ENCODE assay signal across 8 cellular contexts in the genomic region with DNA sequence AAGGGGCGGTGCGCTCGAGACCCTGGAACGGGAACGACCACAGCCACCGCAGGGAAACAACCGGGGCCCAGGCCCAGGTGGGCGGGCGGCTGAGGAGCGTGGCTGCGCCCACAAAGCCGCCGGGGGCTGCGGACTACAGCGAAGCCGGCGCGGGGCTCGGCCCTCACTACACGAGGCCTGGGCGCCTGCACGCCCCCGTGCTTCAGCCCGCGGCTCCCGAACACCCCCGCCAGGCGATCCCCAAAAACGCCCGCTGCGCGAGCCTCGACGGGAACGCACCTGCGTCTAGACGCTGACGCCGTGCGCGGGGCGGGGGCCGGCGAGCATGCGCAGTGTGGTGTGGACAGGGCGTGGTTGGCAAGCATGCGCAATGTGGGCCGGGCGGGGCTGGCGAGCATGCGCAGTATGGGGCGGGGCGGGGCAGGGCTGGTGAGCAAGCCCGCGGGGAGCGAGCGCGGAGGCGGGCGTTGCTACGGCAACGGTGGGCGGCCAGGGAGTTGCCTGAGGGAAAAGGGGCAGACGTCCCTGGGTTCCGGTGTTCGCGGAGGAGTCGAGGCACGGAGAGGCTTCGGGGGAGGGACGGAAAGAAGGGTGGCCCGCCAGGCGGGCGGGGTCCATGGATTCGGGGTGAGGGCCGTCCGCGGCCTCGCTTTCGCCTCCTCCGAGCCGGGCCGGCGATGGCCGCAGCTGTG. TPM values are rescaled to one million over a fixed set of nuclear protein-coding genes. Genes with fewer than 3 reads are reported as not detected.
A peak's percentile ranks its signal among the peaks of the same experiment; 100 is the strongest.
DNase-seq lines count a peak whose midpoint lies in the region; ATAC-seq, FAIRE-seq and TF ChIP-seq lines count a peak whose summit lies in the region.

A gene (plus strand): TSS at position 518 of the 692 bp plus-strand sequence. CDS start 3,104 bp downstream, outside the sequence.

- POLR2A ChIA-PET in Caco-2 (lab: Charles Lee), result interaction anchor here (0.8 to 2.1 kb wide), 8 partner anchors 9 to 31 kb away, joined by 3 to 22 read pairs (median 5); no protein-coding TSS in a partner anchor
- POLR2A ChIA-PET in naive thymus-derived CD8-positive, alpha-beta T cell (lab: Charles Lee), result no interaction called here

- peak within 1 kb of the TSS; percentile 85 to 90 (median 88) for H3K27ac ChIP-seq in esophagus squamous epithelium

- H3K4me3 Mint-ChIP-seq in Caco-2 (ENCODE audit: unreplicated experiment), result peak within 1 kb of the TSS; percentile 99
- H3K4me3 Mint-ChIP-seq in naive thymus-derived CD8-positive, alpha-beta T cell, result peak within 1 kb of the TSS; percentile 77 to 92 (median 88)
- H3K4me3 Mint-ChIP-seq in stimulated activated memory B cell treated with anti-CD40 and anti-IgM and Interleukin-4, amounts not matched to agents 10 μg/mL and 1 μg/mL and 100 μg/mL, for 72 hours, result peak within 1 kb of the TSS; percentile 92

- intact Hi-C loops in Caco-2 (cut with micrococcal nuclease; ENCODE audit: unreplicated experiment) (loop anchor here (1.0 kb wide), 1 partner anchor 26 kb away; no protein-coding TSS in a partner anchor), esophagus squamous epithelium (cut with DNase I) (no loop called here)

- peaks cover 19% of the 10 kb centered on the region for H3K4me1 ChIP-seq in Caco-2
- peaks cover 6 to 33% (median 14%) of the 10 kb centered on the region in 3 donors for H3K4me1 ChIP-seq in esophagus squamous epithelium

- no peaks in the 10 kb centered on the region for H3K27me3 ChIP-seq in Caco-2 (replicated peaks; ENCODE audit: control insufficient read depth, insufficient read depth, low read length)
- no peaks in the 10 kb centered on the region for H3K27me3 ChIP-seq in esophagus squamous epithelium

- no peaks in the 10 kb centered on the region for H3K9me3 ChIP-seq in Caco-2
- peaks cover 0 to 10% (median 7%) of the 10 kb centered on the region in 3 donors for H3K9me3 ChIP-seq in esophagus squamous epithelium

- DNase-seq in Caco-2 (peak; percentile 99), HTR-8/SVneo (ENCODE audit: insufficient read length, low spot score) (peak; percentile 93), OCI-M1 (lab: John Stamatoyannopoulos, UW) (peak; percentile 91), esophagus squamous epithelium (lab: John Stamatoyannopoulos, UW) (peak; percentile 63)
- DNase-seq in activated T-cell treated with anti-CD3 and anti-CD28 coated beads, Interleukin-2, amount 50 U/mL, for 48 hours, result peak; percentile 98
- DNase-seq in naive thymus-derived CD8-positive, alpha-beta T cell, result peak; percentile 77 to 99 (median 90)

- FAIRE-seq in HTR-8/SVneo (lab: Jason Lieb, UNC), result peak; percentile 92

- TF ChIP-seq CTCF in Caco-2 (IDR thresholded peaks at IDR 0.05; ENCODE audit: insufficient read depth in 1 of 2, low read depth in 1 of 2, low read length in 1 of 2, severe bottlenecking in 1 of 2, unreplicated experiment in 1 of 2), result no peak
- no peak for TF ChIP-seq CTCF in esophagus squamous epithelium (IDR thresholded peaks at IDR 0.05)

- peaks cover 56% of the 10 kb centered on the region for H3K36me3 Mint-ChIP-seq in Caco-2 (ENCODE audit: insufficient read depth, unreplicated experiment)
- H3K36me3 Mint-ChIP-seq in naive thymus-derived CD8-positive, alpha-beta T cell, result peaks cover 0 to 19% (median 7%) of the 10 kb centered on the region in 3 donors
- H3K36me3 Mint-ChIP-seq in stimulated activated memory B cell treated with anti-CD40 and anti-IgM and Interleukin-4, amounts not matched to agents 10 μg/mL and 1 μg/mL and 100 μg/mL, for 72 hours, result peaks cover 21% of the 10 kb centered on the region

- no peaks in the 10 kb centered on the region for H3K9me3 Mint-ChIP-seq in Caco-2 (ENCODE audit: unreplicated experiment)
- peaks cover 0 to 31% (median 5%) of the 10 kb centered on the region in 9 donors for H3K9me3 Mint-ChIP-seq in naive thymus-derived CD8-positive, alpha-beta T cell
- H3K9me3 Mint-ChIP-seq in stimulated activated memory B cell treated with anti-CD40 and anti-IgM and Interleukin-4, amounts not matched to agents 10 μg/mL and 1 μg/mL and 100 μg/mL, for 72 hours, result peaks cover 7% of the 10 kb centered on the region

- H3K4me1 Mint-ChIP-seq in Caco-2 (ENCODE audit: low read depth, unreplicated experiment), result peaks cover 29% of the 10 kb centered on the region
- peaks cover 2 to 19% (median 14%) of the 10 kb centered on the region in 4 donors for H3K4me1 Mint-ChIP-seq in naive thymus-derived CD8-positive, alpha-beta T cell
- peaks cover 29% of the 10 kb centered on the region for H3K4me1 Mint-ChIP-seq in stimulated activated memory B cell treated with anti-CD40 and anti-IgM and Interleukin-4, amounts not matched to agents 10 μg/mL and 1 μg/mL and 100 μg/mL, for 72 hours

- H3K4me3 ChIP-seq in Caco-2 (ENCODE audit: low read depth, low read length), result peak within 1 kb of the TSS; percentile 72
- H3K4me3 ChIP-seq in esophagus squamous epithelium, result peak within 1 kb of the TSS; percentile 65 to 98 (median 75)

- peak in 2 of 4 donors; percentile 25 to 66 for TF ChIP-seq POLR2A in esophagus squamous epithelium (IDR thresholded peaks at IDR 0.05)

- BruUV-seq in Caco-2 (replicated peaks; lab: Mats Ljungman, UMichigan), result no TSS peak

- H3K36me3 ChIP-seq in Caco-2 (ENCODE audit: control insufficient read depth, insufficient read depth, low read length), result no peaks in the 10 kb centered on the region; the same call in 1 of the 2 replicates
- H3K36me3 ChIP-seq in esophagus squamous epithelium, result no peaks in the 10 kb centered on the region

- CTCF ChIA-PET in Caco-2 (lab: Charles Lee), result interaction anchor here (0.9 to 1.4 kb wide), 3 partner anchors 9 to 123 kb away, joined by 3 to 7 read pairs (median 5); no protein-coding TSS in a partner anchor

- peak within 1 kb of the TSS; percentile 100 for H3K27ac Mint-ChIP-seq in Caco-2 (ENCODE audit: unreplicated experiment)
- peak within 1 kb of the TSS; percentile 50 to 93 (median 86) for H3K27ac Mint-ChIP-seq in naive thymus-derived CD8-positive, alpha-beta T cell
- H3K27ac Mint-ChIP-seq in stimulated activated memory B cell treated with anti-CD40 and anti-IgM and Interleukin-4, amounts not matched to agents 10 μg/mL and 1 μg/mL and 100 μg/mL, for 72 hours, result peak within 1 kb of the TSS; percentile 85

- ATAC-seq in GM21367 (IDR thresholded peaks at IDR 0.05; ENCODE audit: unreplicated experiment), result peak; percentile 72
- ATAC-seq in naive thymus-derived CD8-positive, alpha-beta T cell, result peak; percentile 77 to 78
- peak; percentile 93 for ATAC-seq in stimulated activated memory B cell treated with anti-CD40 and anti-IgM and Interleukin-4, amounts not matched to agents 10 μg/mL and 1 μg/mL and 100 μg/mL, for 72 hours

- H3K27me3 Mint-ChIP-seq in Caco-2 (ENCODE audit: insufficient read depth, unreplicated experiment), result no peaks in the 10 kb centered on the region
- peaks cover 2 to 27% (median 22%) of the 10 kb centered on the region in 5 donors for H3K27me3 Mint-ChIP-seq in naive thymus-derived CD8-positive, alpha-beta T cell
- H3K27me3 Mint-ChIP-seq in stimulated activated memory B cell treated with anti-CD40 and anti-IgM and Interleukin-4, amounts not matched to agents 10 μg/mL and 1 μg/mL and 100 μg/mL, for 72 hours, result no peaks in the 10 kb centered on the region

- 1 to 5% methylated on average over 19 to 30 of the region's 85 CpGs for WGBS in esophagus squamous epithelium, 2 donors

RNA-seq across cellular contexts. Expression of the gene that starts here (rescaled TPM):
- total RNA-seq in Caco-2 (2022) (24.1 and 26.0 TPM in 2 replicates), esophagus squamous epithelium (1 to 10 TPM in 1 of 4 donors, under 1 TPM in 2, not detected in 1; 0.64 to 1.7 (median 0.66) TPM)
- total RNA-seq in naive thymus-derived CD8-positive, alpha-beta T cell, result under 1 TPM in 1 of 2 experiments, not detected in 1; 0.60 TPM
- under 1 TPM; 0.21 to 0.34 (median 0.32) TPM for polyA plus RNA-seq in naive thymus-derived CD8-positive, alpha-beta T cell

Comparison
In these comparisons a context has a peak if more than half of its experiments do, and no peak if none do; other contexts are left out.
1. Peak in every context shown above with its lines: DNase-seq, ATAC-seq, H3K4me3 ChIP-seq and H3K27ac ChIP-seq.
2. Peak in DNase-seq and ATAC-seq in naive thymus-derived CD8-positive, alpha-beta T cell; RNA of the gene not detected or under 1 TPM.